12 cellular contexts compared by ENCODE assay signal in the genomic region with DNA sequence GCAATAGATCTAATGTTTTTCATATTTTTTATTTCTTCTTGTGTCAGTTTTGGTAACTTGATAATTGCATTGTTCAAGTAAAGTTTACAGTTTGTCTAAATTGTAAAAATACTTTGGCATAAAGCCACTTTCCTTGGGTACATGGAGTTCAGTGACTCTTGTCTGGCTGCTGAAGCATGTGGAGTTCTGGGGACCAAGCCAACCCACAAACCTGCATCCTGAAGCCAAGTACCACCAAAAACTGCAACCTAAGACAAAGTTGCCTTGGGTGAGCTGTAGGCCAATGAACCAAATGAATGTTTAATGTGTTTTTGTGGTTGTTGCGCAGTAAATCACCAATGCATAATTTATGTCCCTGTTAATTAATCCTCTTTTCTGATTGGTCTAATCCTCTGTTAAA.
"Had no signal": no experiment of that assay in that cellular context is flagged by ENCODE, and none has a peak within 500 bp of the region (broad histone marks: within the 10 kb centered on the region; RNA-seq: fewer than 3 reads in every experiment).

No MANE protein-coding gene starts in this region.

- ATAC-seq: mucosa of descending colon, natural killer cell, sciatic nerve, WTC11 had no signal

- DNase-seq: activated CD4-positive, alpha-beta T cell treated with anti-CD3 and anti-CD28 coated beads for 48 hours; activated naive CD4-positive, alpha-beta T cell treated with anti-CD3 and anti-CD28 coated beads, Interleukin-2, amount 10 ng/mL, durations not matched to agents 7 days and 5 days; cerebellar nuclear complex; dermis blood vessel endothelial cell; erythroblast; hypothalamus; mucosa of descending colon; natural killer cell; stimulated activated CD4-positive, alpha-beta T cell treated with anti-CD3 and anti-CD28 coated beads, Interleukin-2, amount 100 ng/mL, for 24 hours; stimulated activated naive CD4-positive, alpha-beta T cell had no signal

- H3K4me3 ChIP-seq: mucosa of descending colon had no signal
